In genomic region chr3:71247221-71247947, GRCh38 we compare ENCODE assay signal across 9 cellular contexts.
A peak's percentile ranks its signal among the peaks of the same experiment; 100 is the strongest.
DNase-seq lines count a peak whose midpoint lies in the region; ATAC-seq, FAIRE-seq and TF ChIP-seq lines count a peak whose summit lies in the region.
"Had no signal": no experiment of that assay in that cellular context is flagged by ENCODE, and none has a peak within 500 bp of the region (broad histone marks: within the 10 kb centered on the region; RNA-seq: fewer than 3 reads in every experiment).

No MANE protein-coding gene starts in this region.

- FAIRE-seq in small intestine (lab: Jason Lieb, UNC) = no peak
- FAIRE-seq: frontal cortex had no signal

- H3K27me3 Mint-ChIP-seq in T-helper 2 cell treated with Interferon-gamma antibody and Interleukin-4, amounts not matched to agents 5 μg/mL and 100 μg/mL, for 36 hours (ENCODE audit: low read depth) = no peaks in the 10 kb centered on the region

- peaks cover 16% of the 10 kb centered on the region for H3K4me1 Mint-ChIP-seq in T-helper 2 cell treated with Interferon-gamma antibody and Interleukin-4, amounts not matched to agents 5 μg/mL and 100 μg/mL, for 36 hours (ENCODE audit: low read depth)

- no peaks in the 10 kb centered on the region for H3K9me3 Mint-ChIP-seq in T-helper 2 cell treated with Interferon-gamma antibody and Interleukin-4, amounts not matched to agents 5 μg/mL and 100 μg/mL, for 36 hours

- H3K9me3 ChIP-seq in small intestine (ENCODE audit: control insufficient read depth, low read depth) = no peaks in the 10 kb centered on the region

- no peak for ATAC-seq in HG03097 (IDR thresholded peaks at IDR 0.05; ENCODE audit: low FRiP score, unreplicated experiment)
- no peak for ATAC-seq in GM19397 (IDR thresholded peaks at IDR 0.05; ENCODE audit: unreplicated experiment)

- H3K27ac Mint-ChIP-seq in T-helper 2 cell treated with Interferon-gamma antibody and Interleukin-4, amounts not matched to agents 5 μg/mL and 100 μg/mL, for 36 hours = no peak overlapping the region

- DNase-seq in NCI-H2171 treated with DMSO at 0.1 percent for 48 hours (lab: John Stamatoyannopoulos, UW) (peak; percentile 17), NCI-H2171 (lab: John Stamatoyannopoulos, UW) (no peak), NCI-H748 (lab: John Stamatoyannopoulos, UW; ENCODE audit: unreplicated experiment) (peak; percentile 82), fibroblast of the aortic adventitia (ENCODE audit: low read depth) (peak; percentile 77), small intestine (peak; percentile 59)
- DNase-seq in T-helper 2 cell treated with Interferon-gamma antibody and Interleukin-4, amounts not matched to agents 5 μg/mL and 100 μg/mL, for 36 hours (ENCODE audit: low spot score) = no peak

- H3K36me3 ChIP-seq in small intestine (ENCODE audit: control insufficient read depth in 2 of 2, insufficient read depth in 2 of 2, low read length in 2 of 2) = no peaks in the 10 kb centered on the region

- 65 to 81% (median 72%) methylated on average over 10 of the region's 10 CpGs for WGBS in small intestine, 3 donors

- peaks cover 2% of the 10 kb centered on the region for H3K36me3 Mint-ChIP-seq in T-helper 2 cell treated with Interferon-gamma antibody and Interleukin-4, amounts not matched to agents 5 μg/mL and 100 μg/mL, for 36 hours (ENCODE audit: low read depth)

- TF ChIP-seq CTCF in fibroblast of the aortic adventitia (IDR thresholded peaks at IDR 0.05; ENCODE audit: insufficient read depth, low read length) = peak; percentile 10

- H3K4me3 ChIP-seq in fibroblast of the aortic adventitia (ENCODE audit: low read depth, low read length) (no peak overlapping the region), small intestine (ENCODE audit: low read depth in 1 of 2, low read length in 2 of 2) (no peak overlapping the region)

- peaks cover 2 to 6% of the 10 kb centered on the region in 2 donors for H3K4me1 ChIP-seq in small intestine (ENCODE audit: control insufficient read depth in 2 of 2, insufficient read depth in 1 of 2, low read depth in 1 of 2, low read length in 1 of 2)

- no peak overlapping the region for H3K27ac ChIP-seq in small intestine (ENCODE audit: low read depth in 1 of 2, low read length in 1 of 2)

- no peaks in the 10 kb centered on the region for H3K27me3 ChIP-seq in small intestine (ENCODE audit: control insufficient read depth in 2 of 2, insufficient read depth in 2 of 2, low read length in 2 of 2)

- no peak overlapping the region for H3K4me3 Mint-ChIP-seq in T-helper 2 cell treated with Interferon-gamma antibody and Interleukin-4, amounts not matched to agents 5 μg/mL and 100 μg/mL, for 36 hours

Comparison
In these comparisons a context has a peak if more than half of its experiments do, and no peak if none do; other contexts are left out.
1. DNase-seq: peak in NCI-H2171 treated with DMSO at 0.1 percent for 48 hours (single experiment), NCI-H748 (single experiment), fibroblast of the aortic adventitia (single experiment) and small intestine (single experiment); none in NCI-H2171 (single experiment) and T-helper 2 cell treated with Interferon-gamma antibody and Interleukin-4, amounts not matched to agents 5 μg/mL and 100 μg/mL, for 36 hours (single experiment).